Comparison of ENCODE assay signal across 10 cellular contexts in the genomic region with DNA sequence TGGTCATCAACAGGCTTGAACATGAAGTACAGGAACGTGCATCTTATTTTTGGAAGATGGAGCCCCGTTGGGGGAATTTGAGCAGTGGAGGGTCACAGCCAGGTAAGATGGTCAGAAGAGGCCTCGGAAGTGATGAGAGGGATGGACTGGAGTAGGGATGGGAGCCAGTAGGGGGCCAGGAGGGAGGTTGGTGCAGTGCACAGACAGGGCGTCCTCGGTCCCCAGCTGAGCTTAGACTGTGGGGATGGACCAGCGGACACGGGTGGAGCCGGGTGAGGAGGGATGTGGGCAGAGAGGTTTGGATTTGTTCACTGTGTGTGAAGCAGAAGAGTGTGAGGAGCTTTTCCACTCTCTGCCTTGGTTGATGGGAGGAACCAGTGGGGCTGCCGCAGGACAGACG. TPM values are rescaled to one million over a fixed set of nuclear protein-coding genes. Genes with fewer than 3 reads are reported as not detected.
A peak's percentile ranks its signal among the peaks of the same experiment; 100 is the strongest.
DNase-seq lines count a peak whose midpoint lies in the region; ATAC-seq and TF ChIP-seq lines count a peak whose summit lies in the region.
"Had no signal": no experiment of that assay in that cellular context is flagged by ENCODE, and none has a peak within 500 bp of the region (broad histone marks: within the 10 kb centered on the region; RNA-seq: fewer than 3 reads in every experiment).

No MANE protein-coding gene starts in this region.

- peaks cover 38% of the 10 kb centered on the region for H3K36me3 Mint-ChIP-seq in activated CD8-positive, alpha-beta memory T cell treated with anti-CD3 and anti-CD28 coated beads, Interleukin-2, amount 10 ng/mL, durations not matched to agents 7 days and 5 days
- peaks cover 12% of the 10 kb centered on the region for H3K36me3 Mint-ChIP-seq in activated naive CD8-positive, alpha-beta T cell

- intact Hi-C loops in lower lobe of right lung (cut with DNase I): no loop called here
- intact Hi-C loops in stomach (cut with DNase I; ENCODE audit: low total_unique reads): no loop called here

- H3K27me3 ChIP-seq in lower lobe of right lung (ENCODE audit: low read depth): no peaks in the 10 kb centered on the region
- no peaks in the 10 kb centered on the region for H3K27me3 ChIP-seq in stomach

- ATAC-seq in activated CD8-positive, alpha-beta memory T cell treated with anti-CD3 and anti-CD28 coated beads, Interleukin-2, amount 10 ng/mL, durations not matched to agents 7 days and 5 days: peak; percentile 1
- no peak for ATAC-seq in lower lobe of right lung

- H3K27me3 Mint-ChIP-seq in activated CD8-positive, alpha-beta memory T cell treated with anti-CD3 and anti-CD28 coated beads, Interleukin-2, amount 10 ng/mL, durations not matched to agents 7 days and 5 days: no peaks in the 10 kb centered on the region
- no peaks in the 10 kb centered on the region for H3K27me3 Mint-ChIP-seq in activated naive CD8-positive, alpha-beta T cell

- H3K36me3 ChIP-seq in lower lobe of right lung: peaks cover 21% of the 10 kb centered on the region
- peaks cover 18 to 27% (median 26%) of the 10 kb centered on the region in 4 donors for H3K36me3 ChIP-seq in stomach

- TF ChIP-seq CTCF in lower lobe of right lung (IDR thresholded peaks at IDR 0.05): no peak
- TF ChIP-seq CTCF in stomach (IDR thresholded peaks at IDR 0.05): no peak

- CTCF ChIA-PET in activated CD8-positive, alpha-beta memory T cell treated with anti-CD3 and anti-CD28 coated beads, Interleukin-2, amount 10 ng/mL, durations not matched to agents 7 days and 5 days (lab: Charles Lee): interaction anchor here (0.9 to 2.3 kb wide), 4 partner anchors 10 to 178 kb away, joined by 3 to 9 read pairs (median 6); partner anchors contain the start of gene RPS9

- peaks cover 51% of the 10 kb centered on the region for H3K4me1 Mint-ChIP-seq in activated CD8-positive, alpha-beta memory T cell treated with anti-CD3 and anti-CD28 coated beads, Interleukin-2, amount 10 ng/mL, durations not matched to agents 7 days and 5 days
- peaks cover 48% of the 10 kb centered on the region for H3K4me1 Mint-ChIP-seq in activated naive CD8-positive, alpha-beta T cell (ENCODE audit: low read depth)

- no peak for DNase-seq in activated CD8-positive, alpha-beta memory T cell treated with anti-CD3 and anti-CD28 coated beads, Interleukin-2, amount 10 ng/mL, durations not matched to agents 7 days and 5 days
- no peak for DNase-seq in activated CD8-positive, alpha-beta memory T cell treated with anti-CD3 and anti-CD28 coated beads for 24 hours
- DNase-seq in lower lobe of right lung (no peak), stomach (no peak), NCI-H2081 (lab: John Stamatoyannopoulos, UW) (no peak), iPS-NIHi7 (ENCODE audit: extremely low spot score) (no peak)
- DNase-seq in stimulated activated naive CD4-positive, alpha-beta T cell treated with Interleukin-2 at 50 U/mL for 16 hours (lab: John Stamatoyannopoulos, UW): no peak

- H3K27ac ChIP-seq in lower lobe of right lung: peak overlapping the region; percentile 95
- H3K27ac ChIP-seq in stomach: peak overlapping the region; percentile 7 to 94 (median 84)

- 78 to 83% (median 80%) methylated on average over 10 of the region's 10 CpGs for WGBS in stomach, 5 donors

- H3K4me1 ChIP-seq in lower lobe of right lung (peaks cover 54% of the 10 kb centered on the region), stomach (peaks cover 46 to 52% (median 51%) of the 10 kb centered on the region in 4 donors)

- peak overlapping the region; percentile 29 for H3K4me3 ChIP-seq in lower lobe of right lung
- H3K4me3 ChIP-seq in stomach: no peak overlapping the region
- H3K4me3 ChIP-seq: skin epidermis had no signal

- H3K27ac Mint-ChIP-seq in activated CD8-positive, alpha-beta memory T cell treated with anti-CD3 and anti-CD28 coated beads, Interleukin-2, amount 10 ng/mL, durations not matched to agents 7 days and 5 days: peak overlapping the region; percentile 58
- peak overlapping the region; percentile 94 for H3K27ac Mint-ChIP-seq in activated naive CD8-positive, alpha-beta T cell

- no peaks in the 10 kb centered on the region for H3K9me3 ChIP-seq in lower lobe of right lung
- H3K9me3 ChIP-seq in stomach: no peaks in the 10 kb centered on the region

- TF ChIP-seq EP300 in stomach (IDR thresholded peaks at IDR 0.05): no peak

- no peak overlapping the region for H3K4me3 Mint-ChIP-seq in activated CD8-positive, alpha-beta memory T cell treated with anti-CD3 and anti-CD28 coated beads, Interleukin-2, amount 10 ng/mL, durations not matched to agents 7 days and 5 days
- peak overlapping the region; percentile 66 for H3K4me3 Mint-ChIP-seq in activated naive CD8-positive, alpha-beta T cell

- no peak for TF ChIP-seq POLR2A in stomach (IDR thresholded peaks at IDR 0.05)

- H3K9me3 Mint-ChIP-seq in activated CD8-positive, alpha-beta memory T cell treated with anti-CD3 and anti-CD28 coated beads, Interleukin-2, amount 10 ng/mL, durations not matched to agents 7 days and 5 days (ENCODE audit: low read depth): no peaks in the 10 kb centered on the region
- no peaks in the 10 kb centered on the region for H3K9me3 Mint-ChIP-seq in activated naive CD8-positive, alpha-beta T cell (ENCODE audit: low read depth)

RNA-seq across cellular contexts. Expression of gene RPS9, which starts 10.6 kb away (rescaled TPM):
- 1,000 to 10,000 TPM; 1,212 to 1,220 TPM for total RNA-seq in activated CD8-positive, alpha-beta memory T cell treated with anti-CD3 and anti-CD28 coated beads, Interleukin-2, amount 10 ng/mL, durations not matched to agents 7 days and 5 days
- total RNA-seq in lower lobe of right lung: 1,086 TPM
- total RNA-seq in stomach: 1,000 to 10,000 TPM in 4 of 5 donors, 100 to 1,000 TPM in 1; 634 to 2,012 (median 1,471) TPM
- 1,000 to 10,000 TPM; 4,159 to 5,346 (median 4,356) TPM for polyA plus RNA-seq in stomach

RNA-seq across cellular contexts. Expression of gene LILRB3, which starts 11.6 kb away (rescaled TPM):
- under 1 TPM in 1 of 2 experiments, not detected in 1; 0.35 TPM for total RNA-seq in activated CD8-positive, alpha-beta memory T cell treated with anti-CD3 and anti-CD28 coated beads, Interleukin-2, amount 10 ng/mL, durations not matched to agents 7 days and 5 days
- total RNA-seq in lower lobe of right lung: 85.6 TPM
- 10 to 100 TPM in 1 of 5 donors, 1 to 10 TPM in 2, under 1 TPM in 1, not detected in 1; 0.89 to 74.7 (median 2.4) TPM for total RNA-seq in stomach
- polyA plus RNA-seq in stomach: 1 to 10 TPM; 1.7 to 3.0 (median 2.5) TPM
- total RNA-seq: RPMI7951 had no signal

RNA-seq across cellular contexts. Expression of gene TSEN34, which starts 20.1 kb away (rescaled TPM):
- 10 to 100 TPM; 11.4 to 13.5 TPM for total RNA-seq in activated CD8-positive, alpha-beta memory T cell treated with anti-CD3 and anti-CD28 coated beads, Interleukin-2, amount 10 ng/mL, durations not matched to agents 7 days and 5 days
- 33.8 TPM for total RNA-seq in lower lobe of right lung
- 100 to 1,000 TPM in 1 of 5 donors, 10 to 100 TPM in 4; 25.5 to 147 (median 34.5) TPM for total RNA-seq in stomach
- polyA plus RNA-seq in stomach: 10 to 100 TPM; 35.3 to 54.1 (median 45.1) TPM

RNA-seq across cellular contexts. Expression of gene MBOAT7, which starts 21.8 kb away (rescaled TPM):
- total RNA-seq in activated CD8-positive, alpha-beta memory T cell treated with anti-CD3 and anti-CD28 coated beads, Interleukin-2, amount 10 ng/mL, durations not matched to agents 7 days and 5 days: 10 to 100 TPM; 54.7 to 76.3 TPM
- 65.5 TPM for total RNA-seq in lower lobe of right lung
- total RNA-seq in stomach: 1,000 to 10,000 TPM in 1 of 5 donors, 100 to 1,000 TPM in 1, 10 to 100 TPM in 3; 22.0 to 1,215 (median 95.1) TPM
- polyA plus RNA-seq in stomach: 10 to 100 TPM; 14.1 to 20.6 (median 19.1) TPM

RNA-seq across cellular contexts. Expression of gene LILRA6, which starts 31.4 kb away (rescaled TPM):
- total RNA-seq in activated CD8-positive, alpha-beta memory T cell treated with anti-CD3 and anti-CD28 coated beads, Interleukin-2, amount 10 ng/mL, durations not matched to agents 7 days and 5 days: not detected
- total RNA-seq in lower lobe of right lung (36.9 TPM), stomach (1 to 10 TPM in 2 of 5 donors, under 1 TPM in 2, not detected in 1; 0.37 to 3.8 (median 1.4) TPM)
- 1 to 10 TPM in 1 of 3 donors, under 1 TPM in 2; 0.20 to 1.8 (median 0.81) TPM for polyA plus RNA-seq in stomach
- total RNA-seq: RPMI7951 had no signal
